In the genomic region with DNA sequence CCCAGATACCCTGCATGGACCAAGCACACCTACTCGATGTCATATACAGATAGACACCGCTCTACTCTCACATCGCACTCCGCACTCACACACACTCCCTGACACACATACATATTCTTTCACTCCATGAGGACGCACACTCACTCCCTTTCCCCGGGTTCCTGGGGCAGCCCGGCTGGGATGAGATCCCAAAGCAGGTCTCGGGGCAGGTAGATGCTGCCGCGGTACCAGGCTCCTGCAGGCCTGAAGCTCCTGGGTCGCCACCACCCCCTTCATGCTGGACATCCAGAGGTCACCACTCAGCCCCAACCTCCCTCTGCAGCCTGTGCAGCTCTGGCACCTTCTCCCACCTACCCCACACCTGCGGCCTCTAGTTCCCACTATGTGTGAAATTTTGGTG, we compare ENCODE assay signal across 1 cellular context.
A peak's percentile ranks its signal among the peaks of the same experiment; 100 is the strongest.
TF ChIP-seq lines count a peak whose summit lies in the region.

No MANE protein-coding gene starts in this region.

TF ChIP-seq in GM23338, 12 proteins besides CTCF, POLR2A, EP300 and RAD21:
- no peak for TF ChIP-seq STAT1 (IDR thresholded peaks at IDR 0.05; ENCODE audit: unreplicated experiment)
- TF ChIP-seq EZH2 (IDR thresholded peaks at IDR 0.05; ENCODE audit: low read depth, unreplicated experiment) = peak; percentile 80
- TF ChIP-seq CREB1 (CRISPR knock-in tag; IDR thresholded peaks at IDR 0.05; ENCODE audit: low read depth) = no peak
- no peak for TF ChIP-seq ZNF462 (CRISPR knock-in tag; IDR thresholded peaks at IDR 0.05)
- TF ChIP-seq, protein P1, sequence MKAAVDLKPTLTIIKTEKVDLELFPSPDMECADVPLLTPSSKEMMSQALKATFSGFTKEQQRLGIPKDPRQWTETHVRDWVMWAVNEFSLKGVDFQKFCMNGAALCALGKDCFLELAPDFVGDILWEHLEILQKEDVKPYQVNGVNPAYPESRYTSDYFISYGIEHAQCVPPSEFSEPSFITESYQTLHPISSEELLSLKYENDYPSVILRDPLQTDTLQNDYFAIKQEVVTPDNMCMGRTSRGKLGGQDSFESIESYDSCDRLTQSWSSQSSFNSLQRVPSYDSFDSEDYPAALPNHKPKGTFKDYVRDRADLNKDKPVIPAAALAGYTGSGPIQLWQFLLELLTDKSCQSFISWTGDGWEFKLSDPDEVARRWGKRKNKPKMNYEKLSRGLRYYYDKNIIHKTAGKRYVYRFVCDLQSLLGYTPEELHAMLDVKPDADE (IDR thresholded peaks at IDR 0.05) = no peak
- TF ChIP-seq, protein P2, sequence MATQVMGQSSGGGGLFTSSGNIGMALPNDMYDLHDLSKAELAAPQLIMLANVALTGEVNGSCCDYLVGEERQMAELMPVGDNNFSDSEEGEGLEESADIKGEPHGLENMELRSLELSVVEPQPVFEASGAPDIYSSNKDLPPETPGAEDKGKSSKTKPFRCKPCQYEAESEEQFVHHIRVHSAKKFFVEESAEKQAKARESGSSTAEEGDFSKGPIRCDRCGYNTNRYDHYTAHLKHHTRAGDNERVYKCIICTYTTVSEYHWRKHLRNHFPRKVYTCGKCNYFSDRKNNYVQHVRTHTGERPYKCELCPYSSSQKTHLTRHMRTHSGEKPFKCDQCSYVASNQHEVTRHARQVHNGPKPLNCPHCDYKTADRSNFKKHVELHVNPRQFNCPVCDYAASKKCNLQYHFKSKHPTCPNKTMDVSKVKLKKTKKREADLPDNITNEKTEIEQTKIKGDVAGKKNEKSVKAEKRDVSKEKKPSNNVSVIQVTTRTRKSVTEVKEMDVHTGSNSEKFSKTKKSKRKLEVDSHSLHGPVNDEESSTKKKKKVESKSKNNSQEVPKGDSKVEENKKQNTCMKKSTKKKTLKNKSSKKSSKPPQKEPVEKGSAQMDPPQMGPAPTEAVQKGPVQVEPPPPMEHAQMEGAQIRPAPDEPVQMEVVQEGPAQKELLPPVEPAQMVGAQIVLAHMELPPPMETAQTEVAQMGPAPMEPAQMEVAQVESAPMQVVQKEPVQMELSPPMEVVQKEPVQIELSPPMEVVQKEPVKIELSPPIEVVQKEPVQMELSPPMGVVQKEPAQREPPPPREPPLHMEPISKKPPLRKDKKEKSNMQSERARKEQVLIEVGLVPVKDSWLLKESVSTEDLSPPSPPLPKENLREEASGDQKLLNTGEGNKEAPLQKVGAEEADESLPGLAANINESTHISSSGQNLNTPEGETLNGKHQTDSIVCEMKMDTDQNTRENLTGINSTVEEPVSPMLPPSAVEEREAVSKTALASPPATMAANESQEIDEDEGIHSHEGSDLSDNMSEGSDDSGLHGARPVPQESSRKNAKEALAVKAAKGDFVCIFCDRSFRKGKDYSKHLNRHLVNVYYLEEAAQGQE (IDR thresholded peaks at IDR 0.05; ENCODE audit: unreplicated experiment) = no peak
- no peak for TF ChIP-seq NANOG (IDR thresholded peaks at IDR 0.05; ENCODE audit: borderline replicate concordance)
TF ChIP-seq in GM23338: peak in this region for 1.
